In the genomic region with DNA sequence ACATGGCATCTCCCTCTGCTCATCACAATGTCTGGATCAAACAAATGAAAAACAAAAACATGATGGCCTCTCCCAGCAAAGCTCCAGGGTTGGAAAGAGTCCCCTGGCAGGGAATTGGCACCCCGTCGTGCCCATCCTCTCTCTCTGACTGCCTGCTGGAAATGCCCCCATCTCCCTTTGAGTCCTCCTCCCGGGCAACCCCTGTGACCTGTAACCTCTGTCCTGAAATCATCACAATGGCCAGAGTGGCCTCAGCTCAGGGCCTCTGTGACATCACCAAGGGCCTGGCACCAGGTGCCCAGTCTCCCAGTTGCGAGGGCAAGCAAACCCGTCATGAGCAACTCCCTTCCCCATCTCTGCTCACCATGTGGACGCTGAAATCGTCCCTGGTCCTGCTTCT, we compare ENCODE assay signal across 1 cellular context.
TF ChIP-seq lines count a peak whose summit lies in the region.
"Not testable (repeated sequence)": the region's sequence is repeated elsewhere in the genome, so short reads cannot be mapped to it uniquely, and the experiment has no call there.

FAM209A (plus strand) TSS at position 301 of the 400 bp plus-strand sequence; CDS start at position 366, 65 bp downstream.

TF ChIP-seq in HepG2, 621 proteins besides CTCF, POLR2A, EP300 and RAD21:
- 0 out of 2 replicates have a peak, but pooled peaks have one; percentile 10 for TF ChIP-seq CREB1 (IDR thresholded peaks at IDR 0.05)
- not testable (repeated sequence) for TF ChIP-seq CREB1 (CRISPR knock-in tag; IDR thresholded peaks at IDR 0.05)
